In the genomic region with DNA sequence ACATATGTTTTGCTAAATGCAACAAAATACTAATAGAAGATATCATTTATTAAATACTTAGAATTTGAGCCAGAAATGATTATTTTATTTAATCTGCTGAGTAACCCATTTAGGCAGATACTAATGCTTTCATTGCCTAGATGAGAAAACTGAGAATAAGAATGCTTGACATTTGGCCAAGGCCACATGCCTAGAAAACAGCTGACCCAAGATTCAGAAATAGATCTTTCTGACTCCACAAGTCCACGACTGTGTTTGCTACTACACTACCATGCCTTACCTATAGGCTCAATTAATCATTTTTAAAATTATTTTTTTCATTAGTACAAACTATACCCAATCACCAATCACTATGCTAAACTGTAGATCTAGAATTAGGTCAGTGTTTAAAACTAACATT, we compare ENCODE assay signal across 22 cellular contexts.
DNase-seq lines count a peak whose midpoint lies in the region; ATAC-seq and TF ChIP-seq lines count a peak whose summit lies in the region.
"Had no signal": no experiment of that assay in that cellular context is flagged by ENCODE, and none has a peak within 500 bp of the region (broad histone marks: within the 10 kb centered on the region; RNA-seq: fewer than 3 reads in every experiment).

No MANE protein-coding gene starts in this region.

- no CpG with 5 or more reads among the region's 1 CpG for WGBS in IMR-90 (ENCODE audit: extremely low coverage in 2 of 2, insufficient read length in 1 of 2), 2 experiments
- whole genome bisulfite sequencing in testis, 2 donors = 26 to 31% methylated on average over 1 of the region's 1 CpG

- no peaks in the 10 kb centered on the region for H3K79me1 ChIP-seq in IMR-90 (ENCODE audit: low read depth in 1 of 2, low read length in 2 of 2)

- dilution Hi-C loops in IMR-90 (cut with HindIII; ENCODE audit: low sequenced_read_pairs, unreplicated experiment) = no loop called here

- H4K20me1 ChIP-seq in IMR-90 (ENCODE audit: insufficient read depth, low read length) = no peaks in the 10 kb centered on the region

- H3K27ac ChIP-seq in IMR-90 (ENCODE audit: insufficient read depth, low read length) (no peak overlapping the region), testis (no peak overlapping the region)
- H3K27ac ChIP-seq: suprapubic skin had no signal

- no peak overlapping the region for H3K4me2 ChIP-seq in IMR-90 (ENCODE audit: low read depth, low read length)
- H3K4me2 ChIP-seq: GM23338 had no signal

- no peak overlapping the region for H3K14ac ChIP-seq in IMR-90 (replicated peaks; ENCODE audit: low read depth, low read length)

- no peak overlapping the region for H3K4ac ChIP-seq in IMR-90 (ENCODE audit: low read depth, low read length)

- no peak overlapping the region for H2AK9ac ChIP-seq in IMR-90 (replicated peaks; ENCODE audit: low read depth, low read length, poor library complexity)

- CTCF ChIA-PET in IMR-90 (lab: Yijun Ruan, JAX) = interaction anchor here (0.6 kb wide), 1 partner anchor 192 kb away, joined by 3 read pairs; no protein-coding TSS in a partner anchor

- no peak overlapping the region for H3K4me3 ChIP-seq in IMR-90 (ENCODE audit: insufficient read depth, low read depth, low read length)
- H3K4me3 ChIP-seq in testis = no peak overlapping the region
- H3K4me3 ChIP-seq: GM23338, suprapubic skin had no signal

- no peak overlapping the region for H2BK20ac ChIP-seq in IMR-90 (ENCODE audit: low read depth, low read length)

- intact Hi-C loops in IMR-90 (cut with micrococcal nuclease) (no loop called here), testis (cut with DNase I; ENCODE audit: low total_unique reads) (no loop called here), posterior cingulate gyrus (cut with DNase I) (no loop called here)

- H3K18ac ChIP-seq in IMR-90 (ENCODE audit: low read depth, low read length) = no peak overlapping the region

- H4K91ac ChIP-seq in IMR-90 (ENCODE audit: insufficient read depth, low read depth, low read length) = no peak overlapping the region

- H3K9me3 ChIP-seq in IMR-90 (ENCODE audit: control insufficient read depth, insufficient read depth, low read length) (no peaks in the 10 kb centered on the region), testis (no peaks in the 10 kb centered on the region)
- H3K9me3 ChIP-seq: suprapubic skin had no signal

- H4K8ac ChIP-seq in IMR-90 (ENCODE audit: low read depth in 2 of 2, low read length in 2 of 2) = no peak overlapping the region

- no peak overlapping the region for H3K23ac ChIP-seq in IMR-90 (ENCODE audit: low read depth, low read length)

- no peak overlapping the region for H3K56ac ChIP-seq in IMR-90 (ENCODE audit: extremely low read depth, insufficient read depth, low read length)

- no peak overlapping the region for H2AK5ac ChIP-seq in IMR-90 (ENCODE audit: low read depth, low read length)

- no peak overlapping the region for H4K5ac ChIP-seq in IMR-90 (ENCODE audit: low read depth, low read length)

- H3K36me3 ChIP-seq in IMR-90 (ENCODE audit: control insufficient read depth, insufficient read depth, low read length) = no peaks in the 10 kb centered on the region
- H3K36me3 ChIP-seq in testis (ENCODE audit: low read depth, missing control alignments) = no peaks in the 10 kb centered on the region
- H3K36me3 ChIP-seq: suprapubic skin had no signal

- H3K4me1 ChIP-seq in IMR-90 (ENCODE audit: control insufficient read depth, insufficient read depth, low read length) = peaks cover 2% of the 10 kb centered on the region; the same call in 1 of the 2 replicates
- H3K4me1 ChIP-seq in testis = peaks cover 9% of the 10 kb centered on the region

- no peak overlapping the region for H3K9ac ChIP-seq in IMR-90 (ENCODE audit: low read depth, low read length)

- H3K9me1 ChIP-seq in IMR-90 (ENCODE audit: insufficient read depth, low read length) = no peaks in the 10 kb centered on the region

- no peak overlapping the region for H2AFZ ChIP-seq in IMR-90 (replicated peaks; ENCODE audit: low read length, poor library complexity)
- H2AFZ ChIP-seq: GM23338 had no signal

- in situ Hi-C loops in IMR-90 (cut with MboI; ENCODE audit: low sequenced_read_pairs) = no loop called here

- TF ChIP-seq POLR2A in IMR-90 (IDR thresholded peaks at IDR 0.05; ENCODE audit: low read depth, low read length) = no peak
- no peak for TF ChIP-seq POLR2A in testis (IDR thresholded peaks at IDR 0.05)

- no peak for ATAC-seq in IMR-90 (ENCODE audit: low read depth)
- ATAC-seq: GM23338; natural killer cell treated with Interleukin-12 subunit alpha and Interleukin-12 subunit beta and Interleukin-15 and Interleukin-18, amount 100 ng/mL, for 72 hours had no signal

- BruUV-seq in IMR-90 (replicated peaks; lab: Mats Ljungman, UMichigan) = no TSS peak

- no peak for TF ChIP-seq RAD21 in IMR-90 (IDR thresholded peaks at IDR 0.05; ENCODE audit: low read length)

- H2BK5ac ChIP-seq in IMR-90 (ENCODE audit: low read depth, low read length, poor library complexity, severe bottlenecking) = no peak overlapping the region

- POLR2A ChIA-PET in IMR-90 (lab: Charles Lee; ENCODE audit: unreplicated experiment) = no interaction called here

- H3K27me3 ChIP-seq in IMR-90 (ENCODE audit: control insufficient read depth, insufficient read depth, low read length) (no peaks in the 10 kb centered on the region), testis (no peaks in the 10 kb centered on the region)
- H3K27me3 ChIP-seq: suprapubic skin had no signal

- no peak overlapping the region for H2BK120ac ChIP-seq in IMR-90 (ENCODE audit: low read depth, low read length)

- H2BK15ac ChIP-seq in IMR-90 (ENCODE audit: low read depth, low read length) = no peak overlapping the region

- TF ChIP-seq CTCF in IMR-90 (conservative IDR thresholded peaks at IDR 0.05; ENCODE audit: low read depth, low read length) (no peak), testis (IDR thresholded peaks at IDR 0.05) (no peak)

- DNase-seq in IMR-90 (peak; percentile 20), astrocyte of the hippocampus (ENCODE audit: low read depth, low spot score) (peak; percentile 16), foreskin melanocyte (peak; percentile 64), testis (peak; percentile 56), HK-2 (ENCODE audit: unreplicated experiment) (no peak), posterior cingulate gyrus (no peak)
- DNase-seq in effector CD8-positive, alpha-beta T cell (lab: John Stamatoyannopoulos, UW) = no peak
- DNase-seq: activated CD4-positive, alpha-beta T cell treated with anti-CD3 and anti-CD28 coated beads, Interleukin-2, amount 10 ng/mL, durations not matched to agents 24 days and 14 days; activated CD8-positive, alpha-beta memory T cell treated with anti-CD3 and anti-CD28 coated beads, Interleukin-2, amount 50 U/mL, for 4 hours; activated effector memory CD4-positive, alpha-beta T cell treated with Interleukin-2 at 50 U/mL for 16 hours; COR-L47; effector memory CD4-positive, alpha-beta T cell; EL; foreskin fibroblast; Karpas-422; mesendoderm; NCI-H1092; NCI-H2081; NCI-H524 treated with DMSO at 0.1 percent for 48 hours had no signal

TF ChIP-seq in IMR-90, 13 proteins besides CTCF, POLR2A, EP300 and RAD21:
- TF ChIP-seq BHLHE40 (IDR thresholded peaks at IDR 0.05; ENCODE audit: low read depth, low read length) (no peak), NFE2L2 (IDR thresholded peaks at IDR 0.05; ENCODE audit: low read depth, low read length) (no peak), MXI1 (IDR thresholded peaks at IDR 0.05; ENCODE audit: borderline replicate concordance, low read depth, low read length) (no peak), RFX5 (IDR thresholded peaks at IDR 0.05; ENCODE audit: low read depth, low read length) (no peak)
- TF ChIP-seq, protein P1, sequence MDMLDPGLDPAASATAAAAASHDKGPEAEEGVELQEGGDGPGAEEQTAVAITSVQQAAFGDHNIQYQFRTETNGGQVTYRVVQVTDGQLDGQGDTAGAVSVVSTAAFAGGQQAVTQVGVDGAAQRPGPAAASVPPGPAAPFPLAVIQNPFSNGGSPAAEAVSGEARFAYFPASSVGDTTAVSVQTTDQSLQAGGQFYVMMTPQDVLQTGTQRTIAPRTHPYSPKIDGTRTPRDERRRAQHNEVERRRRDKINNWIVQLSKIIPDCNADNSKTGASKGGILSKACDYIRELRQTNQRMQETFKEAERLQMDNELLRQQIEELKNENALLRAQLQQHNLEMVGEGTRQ (IDR thresholded peaks at IDR 0.05; ENCODE audit: low read depth, low read length) = no peak
- TF ChIP-seq, protein P2, sequence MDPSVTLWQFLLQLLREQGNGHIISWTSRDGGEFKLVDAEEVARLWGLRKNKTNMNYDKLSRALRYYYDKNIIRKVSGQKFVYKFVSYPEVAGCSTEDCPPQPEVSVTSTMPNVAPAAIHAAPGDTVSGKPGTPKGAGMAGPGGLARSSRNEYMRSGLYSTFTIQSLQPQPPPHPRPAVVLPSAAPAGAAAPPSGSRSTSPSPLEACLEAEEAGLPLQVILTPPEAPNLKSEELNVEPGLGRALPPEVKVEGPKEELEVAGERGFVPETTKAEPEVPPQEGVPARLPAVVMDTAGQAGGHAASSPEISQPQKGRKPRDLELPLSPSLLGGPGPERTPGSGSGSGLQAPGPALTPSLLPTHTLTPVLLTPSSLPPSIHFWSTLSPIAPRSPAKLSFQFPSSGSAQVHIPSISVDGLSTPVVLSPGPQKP (IDR thresholded peaks at IDR 0.05; ENCODE audit: borderline replicate concordance, low read depth, low read length) = no peak
TF ChIP-seq in IMR-90: peak in this region for 0.

Comparison
In these comparisons a context has a peak if more than half of its experiments do, and no peak if none do; other contexts are left out.
1. DNase-seq: peak in IMR-90 (single experiment), astrocyte of the hippocampus (single experiment), foreskin melanocyte (single experiment) and testis (single experiment); none in effector CD8-positive, alpha-beta T cell (single experiment), HK-2 (single experiment) and posterior cingulate gyrus (0 of 10).